ENCODE assay signal across 21 cellular contexts in genomic region chr1:84289169-84289785, GRCh38.
"Had no signal": no experiment of that assay in that cellular context is flagged by ENCODE, and none has a peak within 500 bp of the region (broad histone marks: within the 10 kb centered on the region; RNA-seq: fewer than 3 reads in every experiment).

No MANE protein-coding gene starts in this region.

- H3K27me3 ChIP-seq: esophagus squamous epithelium, hepatocyte, spleen, testis had no signal

- ATAC-seq: effector memory CD8-positive, alpha-beta T cell; left colon; left ventricle myocardium superior; naive thymus-derived CD4-positive, alpha-beta T cell; psoas muscle; sciatic nerve; stimulated activated memory B cell treated with anti-CD40 and anti-IgM and Interleukin-4, amounts not matched to agents 10 μg/mL and 1 μg/mL and 100 μg/mL, for 72 hours had no signal

- H3K4me1 Mint-ChIP-seq: naive thymus-derived CD4-positive, alpha-beta T cell; nephron progenitor cell; stimulated activated memory B cell treated with anti-CD40 and anti-IgM and Interleukin-4, amounts not matched to agents 10 μg/mL and 1 μg/mL and 100 μg/mL, for 72 hours had no signal

- H3K9me3 Mint-ChIP-seq: effector memory CD8-positive, alpha-beta T cell had no signal

- H3K36me3 ChIP-seq: esophagus squamous epithelium, spleen had no signal

- H3K4me3 ChIP-seq: esophagus squamous epithelium, hepatocyte, psoas muscle, spleen, testis had no signal

- H3K79me2 ChIP-seq: hepatocyte had no signal

- H3K27ac Mint-ChIP-seq: dendritic cell treated with granulocyte-macrophage colony-stimulating factor and Interleukin-4, amounts not matched to agents 40 ng/mL and 50 ng/mL, for 4 days; effector memory CD8-positive, alpha-beta T cell; naive thymus-derived CD4-positive, alpha-beta T cell; nephron progenitor cell; stimulated activated memory B cell treated with anti-CD40 and anti-IgM and Interleukin-4, amounts not matched to agents 10 μg/mL and 1 μg/mL and 100 μg/mL, for 72 hours; stimulated activated naive CD8-positive, alpha-beta T cell treated with anti-CD3 and anti-CD28 coated beads, Interleukin-15, Interleukin-2, amounts not matched to agents 100 ng/mL and 50 ng/mL, for 24 hours had no signal

- H3K4me3 Mint-ChIP-seq: dendritic cell treated with granulocyte-macrophage colony-stimulating factor and Interleukin-4, amounts not matched to agents 40 ng/mL and 50 ng/mL, for 4 days; effector memory CD8-positive, alpha-beta T cell; naive thymus-derived CD4-positive, alpha-beta T cell; nephron progenitor cell; stimulated activated memory B cell treated with anti-CD40 and anti-IgM and Interleukin-4, amounts not matched to agents 10 μg/mL and 1 μg/mL and 100 μg/mL, for 72 hours; stimulated activated naive CD8-positive, alpha-beta T cell treated with anti-CD3 and anti-CD28 coated beads, Interleukin-15, Interleukin-2, amounts not matched to agents 100 ng/mL and 50 ng/mL, for 24 hours had no signal

- H3K27me3 Mint-ChIP-seq: dendritic cell treated with granulocyte-macrophage colony-stimulating factor and Interleukin-4, amounts not matched to agents 40 ng/mL and 50 ng/mL, for 4 days; stimulated activated naive CD8-positive, alpha-beta T cell treated with anti-CD3 and anti-CD28 coated beads, Interleukin-15, Interleukin-2, amounts not matched to agents 100 ng/mL and 50 ng/mL, for 24 hours had no signal

- H3K9me3 ChIP-seq: testis had no signal

- H3K4me1 ChIP-seq: esophagus squamous epithelium, psoas muscle, spleen, testis had no signal

- DNase-seq: effector memory CD8-positive, alpha-beta T cell; esophagus squamous epithelium; foreskin melanocyte; left colon; left ventricle myocardium superior; naive thymus-derived CD4-positive, alpha-beta T cell; nephron progenitor cell; psoas muscle; retina; spleen; stimulated activated CD4-positive, alpha-beta T cell treated with anti-CD3 and anti-CD28 coated beads, Interleukin-15, amount 100 ng/mL, for 24 hours; stimulated activated CD4-positive, alpha-beta T cell treated with anti-CD3 and anti-CD28 coated beads, Interleukin-1b, Interleukin-23, amount 100 ng/mL, for 48 hours; stimulated activated CD4-positive, alpha-beta T cell treated with anti-CD3 and anti-CD28 coated beads, Interleukin-4, amount 100 ng/mL, for 24 hours; testis; trophoblast cell had no signal

- H3K4me2 ChIP-seq: hepatocyte had no signal

- H3K27ac ChIP-seq: epithelial cell of prostate, esophagus squamous epithelium, hepatocyte, psoas muscle, spleen, testis had no signal

- H2AFZ ChIP-seq: hepatocyte had no signal
